Comparison of ENCODE assay signal across 22 cellular contexts in genomic region chr2:239269959-239270358, GRCh38.
A peak's percentile ranks its signal among the peaks of the same experiment; 100 is the strongest.
DNase-seq lines count a peak whose midpoint lies in the region; ATAC-seq, FAIRE-seq and TF ChIP-seq lines count a peak whose summit lies in the region.
"Had no signal": no experiment of that assay in that cellular context is flagged by ENCODE, and none has a peak within 500 bp of the region (broad histone marks: within the 10 kb centered on the region; RNA-seq: fewer than 3 reads in every experiment).

No MANE protein-coding gene starts in this region.

- intact Hi-C loops in HCT116 (cut with micrococcal nuclease) = loop anchor here (5.0 kb wide), 4 partner anchors 127 to 722 kb away; no protein-coding TSS in a partner anchor
- intact Hi-C loops in esophagus muscularis mucosa (cut with DNase I) = no loop called here
- intact Hi-C loops in stomach (cut with DNase I; ENCODE audit: low total_unique reads) = no loop called here
- intact Hi-C loops in kidney (cut with DNase I) = no loop called here

- no peaks in the 10 kb centered on the region for H3K9me2 ChIP-seq in HCT116 (ENCODE audit: insufficient read depth)
- H3K9me2 ChIP-seq: SK-N-SH had no signal

- TF ChIP-seq POLR2A in HCT116 (IDR thresholded peaks at IDR 0.05; ENCODE audit: borderline replicate concordance, extremely low read depth, insufficient read depth, insufficient read length) (no peak), esophagus muscularis mucosa (IDR thresholded peaks at IDR 0.05; ENCODE audit: low read depth) (no peak), stomach (IDR thresholded peaks at IDR 0.05) (no peak)

- CTCF ChIA-PET in HCT116 (lab: Charles Lee) = no interaction called here

- peak overlapping the region; percentile 72 for H3K4me2 ChIP-seq in HCT116 (ENCODE audit: low read length)
- H3K4me2 ChIP-seq: A549, SK-N-SH had no signal

- POLR2A ChIA-PET in HCT116 (lab: Charles Lee) = no interaction called here

- peak; percentile 20 for DNase-seq in activated T-cell treated with anti-CD3 and anti-CD28 coated beads, Interleukin-2, amount 50 U/mL, for 1 hour
- no peak for DNase-seq in activated T-cell treated with anti-CD3 and anti-CD28 coated beads, Interleukin-2, amount 50 U/mL, for 4 hours
- DNase-seq in HCT116 (ENCODE audit: low read depth, low spot score) (no peak), esophagus muscularis mucosa (ENCODE audit: extremely low spot score) (no peak), stomach (peak; percentile 16), activated gamma-delta T cell treated with Interleukin-2 at 50 U/mL for 16 hours (no peak), kidney (no peak)
- DNase-seq: activated B cell treated with CpG ODN at 0.5 μM for 24 hours; activated effector memory CD4-positive, alpha-beta T cell treated with anti-CD3 and anti-CD28 coated beads, Interleukin-2, amount 50 U/mL, for 16 hours; caudate nucleus; foreskin melanocyte; GF-D8; HFFc6; NCI-H510A treated with DMSO at 0.1 percent for 48 hours; SK-N-SH; stimulated activated naive CD8-positive, alpha-beta T cell treated with anti-CD3 and anti-CD28 coated beads, Interleukin-15, Interleukin-2, amounts not matched to agents 100 U/mL and 50 U/mL, for 24 hours had no signal

- no peaks in the 10 kb centered on the region for H4K20me1 ChIP-seq in HCT116 (ENCODE audit: insufficient read depth)

- H3K9me3 Mint-ChIP-seq in activated T-cell treated with anti-CD3 and anti-CD28 coated beads, Interleukin-2, amount 50 U/mL, for 4 hours = no peaks in the 10 kb centered on the region
- H3K9me3 Mint-ChIP-seq: activated B cell treated with CpG ODN at 0.5 μM for 24 hours; HFFc6; T-helper 2 cell treated with Interferon-gamma antibody and Interleukin-4, amounts not matched to agents 5 μg/mL and 100 μg/mL, for 36 hours had no signal

- H3K9me3 ChIP-seq in HCT116 (ENCODE audit: control insufficient read depth in 1 of 2, insufficient read depth in 1 of 2, low read depth in 1 of 2, low read length in 2 of 2) (no peaks in the 10 kb centered on the region), esophagus muscularis mucosa (no peaks in the 10 kb centered on the region), stomach (no peaks in the 10 kb centered on the region), kidney (ENCODE audit: control insufficient read depth in 1 of 2, low read length in 2 of 2) (no peaks in the 10 kb centered on the region)
- H3K9me3 ChIP-seq: A549, SK-N-SH had no signal

- no peak for ATAC-seq in activated T-cell treated with anti-CD3 and anti-CD28 coated beads, Interleukin-2, amount 50 U/mL, for 4 hours
- ATAC-seq in HCT116 (no peak), HG02759 (IDR thresholded peaks at IDR 0.05; ENCODE audit: unreplicated experiment) (no peak)
- ATAC-seq: A549; naive thymus-derived CD4-positive, alpha-beta T cell; stimulated activated naive CD8-positive, alpha-beta T cell treated with anti-CD3 and anti-CD28 coated beads, Interleukin-15, Interleukin-2, amounts not matched to agents 100 U/mL and 50 U/mL, for 24 hours had no signal

- peaks cover 65 to 93% of the 10 kb centered on the region in 2 experiments for H3K4me1 ChIP-seq in HCT116 (ENCODE audit: control insufficient read depth in 1 of 2, insufficient read depth in 2 of 2, low read length in 2 of 2)
- H3K4me1 ChIP-seq in esophagus muscularis mucosa = peaks cover 72 to 100% (median 100%) of the 10 kb centered on the region in 4 donors
- peaks cover 59 to 92% (median 73%) of the 10 kb centered on the region in 4 donors for H3K4me1 ChIP-seq in stomach
- peaks cover 21 to 37% of the 10 kb centered on the region in 2 donors for H3K4me1 ChIP-seq in kidney (ENCODE audit: control insufficient read depth in 1 of 2, insufficient read depth in 1 of 2, low read depth in 1 of 2, low read length in 2 of 2)

- no peak for TF ChIP-seq EP300 in esophagus muscularis mucosa (IDR thresholded peaks at IDR 0.05)
- no peak for TF ChIP-seq EP300 in stomach (IDR thresholded peaks at IDR 0.05)

- no peak overlapping the region for H3K4me3 ChIP-seq in HCT116 (replicated peaks in 1 of 2; ENCODE audit: low read depth in 1 of 2, low read length in 2 of 2)
- no peak overlapping the region for H3K4me3 ChIP-seq in esophagus muscularis mucosa
- no peak overlapping the region for H3K4me3 ChIP-seq in stomach
- H3K4me3 ChIP-seq in kidney (ENCODE audit: low read length in 2 of 2) = no peak overlapping the region
- H3K4me3 ChIP-seq: A549, dorsolateral prefrontal cortex had no signal

- H3K36me3 ChIP-seq in HCT116 (ENCODE audit: control insufficient read depth in 1 of 2, insufficient read depth in 2 of 2, low read length in 2 of 2) = no peaks in the 10 kb centered on the region
- no peaks in the 10 kb centered on the region for H3K36me3 ChIP-seq in esophagus muscularis mucosa
- H3K36me3 ChIP-seq in stomach = no peaks in the 10 kb centered on the region
- no peaks in the 10 kb centered on the region for H3K36me3 ChIP-seq in kidney (ENCODE audit: control insufficient read depth in 1 of 2, insufficient read depth in 2 of 2, low read length in 2 of 2)

- peaks cover 88% of the 10 kb centered on the region for H3K4me1 Mint-ChIP-seq in activated T-cell treated with anti-CD3 and anti-CD28 coated beads, Interleukin-2, amount 50 U/mL, for 4 hours (ENCODE audit: low read depth)

- BruUV-seq in HCT116 (replicated peaks; lab: Mats Ljungman, UMichigan) = no TSS peak

- H2AFZ ChIP-seq in HCT116 (ENCODE audit: low read depth, low read length, poor library complexity, severe bottlenecking) = no peak overlapping the region

- H3K27me3 ChIP-seq in HCT116 (ENCODE audit: insufficient read depth, low read length) (no peaks in the 10 kb centered on the region), esophagus muscularis mucosa (no peaks in the 10 kb centered on the region), stomach (no peaks in the 10 kb centered on the region)
- H3K27me3 ChIP-seq: dorsolateral prefrontal cortex had no signal

- peaks cover 84% of the 10 kb centered on the region for H3K79me2 ChIP-seq in HCT116 (ENCODE audit: insufficient read depth, low read length)

- TF ChIP-seq RAD21 in HCT116 (IDR thresholded peaks at IDR 0.05; ENCODE audit: low read depth) = no peak

- no peak overlapping the region for H3K9ac ChIP-seq in HCT116 (ENCODE audit: low read length)
- H3K9ac ChIP-seq in kidney (ENCODE audit: low read length in 2 of 2) = no peak overlapping the region
- H3K9ac ChIP-seq: SK-N-SH had no signal

- no peak for FAIRE-seq in kidney (lab: Jason Lieb, UNC)
- FAIRE-seq: A549 had no signal

- peaks cover 8% of the 10 kb centered on the region for H3K36me3 Mint-ChIP-seq in activated T-cell treated with anti-CD3 and anti-CD28 coated beads, Interleukin-2, amount 50 U/mL, for 4 hours (ENCODE audit: insufficient read depth)

- TF ChIP-seq CTCF in HCT116 (IDR thresholded peaks at IDR 0.05 in 2 of 3, conservative IDR thresholded peaks at IDR 0.05 in 1 of 3; ENCODE audit: borderline replicate concordance in 1 of 3, insufficient read depth in 1 of 3, low read depth in 2 of 3, low read length in 2 of 3) = no peak
- TF ChIP-seq CTCF in esophagus muscularis mucosa (IDR thresholded peaks at IDR 0.05) = no peak
- TF ChIP-seq CTCF in stomach (IDR thresholded peaks at IDR 0.05) = no peak
- no peak for TF ChIP-seq CTCF in kidney (IDR thresholded peaks at IDR 0.05; ENCODE audit: borderline replicate concordance, extremely low read depth, insufficient read depth)

- H3K4me3 Mint-ChIP-seq in activated T-cell treated with anti-CD3 and anti-CD28 coated beads, Interleukin-2, amount 50 U/mL, for 4 hours = no peak overlapping the region
- H3K4me3 Mint-ChIP-seq: activated B cell treated with CpG ODN at 0.5 μM for 24 hours, HFFc6 had no signal

- 87% methylated on average over 12 of the region's 12 CpGs for WGBS in esophagus muscularis mucosa
- 91 to 94% (median 92%) methylated on average over 12 of the region's 12 CpGs for WGBS in stomach, 5 donors

- RAD21 ChIA-PET in HCT116 (lab: Charles Lee; ENCODE audit: low non-redundant PET in 1 of 2, low total read pairs in 2 of 2, uncharacterized antibody in 2 of 2, unreplicated experiment in 2 of 2) = no interaction called here

- H3K27ac ChIP-seq in HCT116 (ENCODE audit: low read depth, low read length) (no peak overlapping the region; the same call in 1 of the 2 replicates), esophagus muscularis mucosa (replicated peaks in 1 of 4) (peak overlapping the region; percentile 10 to 88 (median 82)), stomach (no peak overlapping the region), kidney (ENCODE audit: low read depth in 2 of 2, low read length in 2 of 2) (no peak overlapping the region)
- H3K27ac ChIP-seq: C4-2B had no signal

- H3K27me3 Mint-ChIP-seq in activated T-cell treated with anti-CD3 and anti-CD28 coated beads, Interleukin-2, amount 50 U/mL, for 4 hours (ENCODE audit: low read depth) = no peaks in the 10 kb centered on the region

TF ChIP-seq in HCT116, 20 proteins besides CTCF, POLR2A, EP300 and RAD21:
- no peak for TF ChIP-seq POLR2AphosphoS5 (IDR thresholded peaks at IDR 0.05; ENCODE audit: low read depth, low read length)

Comparison
In these comparisons a context has a peak if more than half of its experiments do, and no peak if none do; other contexts are left out.
1. DNase-seq: peak in activated T-cell treated with anti-CD3 and anti-CD28 coated beads, Interleukin-2, amount 50 U/mL, for 1 hour (single experiment) and stomach (single experiment); none in activated T-cell treated with anti-CD3 and anti-CD28 coated beads, Interleukin-2, amount 50 U/mL, for 4 hours (single experiment), HCT116 (single experiment), esophagus muscularis mucosa (single experiment), activated gamma-delta T cell treated with Interleukin-2 at 50 U/mL for 16 hours (single experiment) and kidney (single experiment).
2. H3K27ac ChIP-seq: peak in esophagus muscularis mucosa (4 of 4); none in HCT116 (single experiment), stomach (0 of 5) and kidney (0 of 2).